12 cellular contexts compared by ENCODE assay signal in genomic region chr14:80584638-80585505, GRCh38.
A peak's percentile ranks its signal among the peaks of the same experiment; 100 is the strongest.
DNase-seq lines count a peak whose midpoint lies in the region; ATAC-seq, FAIRE-seq and TF ChIP-seq lines count a peak whose summit lies in the region.
"Had no signal": no experiment of that assay in that cellular context is flagged by ENCODE, and none has a peak within 500 bp of the region (broad histone marks: within the 10 kb centered on the region; RNA-seq: fewer than 3 reads in every experiment).

No MANE protein-coding gene starts in this region.

- intact Hi-C loops in MCF 10A (cut with micrococcal nuclease) (loop anchor here (5.0 to 10.0 kb wide), 3 partner anchors 203 to 1570 kb away; no protein-coding TSS in a partner anchor), breast epithelium (cut with DNase I; ENCODE audit: low total_unique reads) (no loop called here), endothelial cell of umbilical vein (cut with micrococcal nuclease) (loop anchor here (1.0 to 10.0 kb wide), 4 partner anchors 373 to 1650 kb away; partner anchors contain the start of gene DIO2)

- H3K27me3 ChIP-seq in breast epithelium: no peaks in the 10 kb centered on the region
- H3K27me3 ChIP-seq in endothelial cell of umbilical vein (ENCODE audit: control insufficient read depth in 2 of 2, insufficient read depth in 2 of 2, low read length in 2 of 2): no peaks in the 10 kb centered on the region

- H3K9me3 ChIP-seq in breast epithelium: no peaks in the 10 kb centered on the region
- H3K9me3 ChIP-seq in endothelial cell of umbilical vein (replicated peaks; ENCODE audit: control insufficient read depth, insufficient read depth, low read length): no peaks in the 10 kb centered on the region

- FAIRE-seq in endothelial cell of umbilical vein (lab: Jason Lieb, UNC) (no peak), urothelium cell line (lab: Jason Lieb, UNC) (no peak)
- FAIRE-seq: G401.6 had no signal

- no peaks in the 10 kb centered on the region for H3K36me3 Mint-ChIP-seq in MCF 10A (ENCODE audit: insufficient read depth, unreplicated experiment)

- dilution Hi-C loops in endothelial cell of umbilical vein (cut with MboI; ENCODE audit: extremely low pct_ligation_motif_present, low sequenced_read_pairs): no loop called here

- H3K36me3 ChIP-seq in breast epithelium (no peaks in the 10 kb centered on the region), endothelial cell of umbilical vein (ENCODE audit: control insufficient read depth in 2 of 2, extremely low read depth in 1 of 2, insufficient read depth in 2 of 2, low read length in 2 of 2) (no peaks in the 10 kb centered on the region)

- CTCF ChIA-PET in MCF 10A (lab: Yijun Ruan, JAX) (interaction anchor here (1.2 to 3.3 kb wide), 3 partner anchors 203 to 529 kb away, joined by 3 to 45 read pairs (median 28); no protein-coding TSS in a partner anchor), endothelial cell of umbilical vein (lab: Charles Lee) (interaction anchor here (1.3 to 5.7 kb wide), 5 partner anchors 85 to 529 kb away, joined by 3 to 65 read pairs (median 15); no protein-coding TSS in a partner anchor)

- H3K27ac Mint-ChIP-seq in MCF 10A (ENCODE audit: low read depth, unreplicated experiment): peak overlapping the region; percentile 97

- no peak overlapping the region for H3K4me3 Mint-ChIP-seq in MCF 10A (ENCODE audit: unreplicated experiment)

- H4K20me1 ChIP-seq in endothelial cell of umbilical vein (replicated peaks; ENCODE audit: control insufficient read depth, extremely low read depth, insufficient read depth, low read length): no peaks in the 10 kb centered on the region

- peak overlapping the region; percentile 13 for H3K4me2 ChIP-seq in endothelial cell of umbilical vein (ENCODE audit: insufficient read depth, low read length)

- BruUV-seq in MCF 10A (replicated peaks; lab: Mats Ljungman, UMichigan): no TSS peak
- no TSS peak for BruUV-seq in endothelial cell of umbilical vein (replicated peaks; lab: Mats Ljungman, UMichigan)

- no peaks in the 10 kb centered on the region for H3K27me3 Mint-ChIP-seq in MCF 10A (ENCODE audit: insufficient read depth, unreplicated experiment)

- TF ChIP-seq POLR2A in breast epithelium (IDR thresholded peaks at IDR 0.05) (no peak), endothelial cell of umbilical vein (IDR thresholded peaks at IDR 0.05; ENCODE audit: low read depth, low read length) (no peak)

- peak; percentile 71 for DNase-seq in MCF 10A (ENCODE audit: unreplicated experiment)
- DNase-seq in breast epithelium (ENCODE audit: low spot score in 2 of 2): no peak
- peak; percentile 79 for DNase-seq in NCI-H748 treated with DMSO at 0.1 percent for 48 hours (lab: John Stamatoyannopoulos, UW)
- peak; percentile 49 for DNase-seq in endothelial cell of umbilical vein (ENCODE audit: low read depth, low spot score)
- peak; percentile 36 for DNase-seq in urothelium cell line (ENCODE audit: low spot score)
- DNase-seq in HCEC 1CT: no peak
- no peak for DNase-seq in anterior cingulate cortex (lab: John Stamatoyannopoulos, UW)
- DNase-seq: effector CD8-positive, alpha-beta T cell; Karpas-422; NCI-H524 had no signal

- TF ChIP-seq CTCF in MCF 10A (IDR thresholded peaks at IDR 0.05; ENCODE audit: unreplicated experiment) (no peak), breast epithelium (IDR thresholded peaks at IDR 0.05) (no peak), endothelial cell of umbilical vein (IDR thresholded peaks at IDR 0.05; ENCODE audit: extremely low read depth in 1 of 2, insufficient read depth in 1 of 2, low read depth in 1 of 2, low read length in 2 of 2) (no peak)

- H3K79me2 ChIP-seq in endothelial cell of umbilical vein (ENCODE audit: control insufficient read depth, insufficient read depth, low read length): no peaks in the 10 kb centered on the region

- H3K9me1 ChIP-seq in endothelial cell of umbilical vein (replicated peaks; ENCODE audit: control insufficient read depth, extremely low read depth, insufficient read depth, low read length): no peaks in the 10 kb centered on the region

- POLR2A ChIA-PET in MCF 10A (lab: Yijun Ruan, JAX): interaction anchor here (0.6 to 2.9 kb wide), 6 partner anchors 197 to 1090 kb away, joined by 3 to 10 read pairs (median 3); no protein-coding TSS in a partner anchor
- POLR2A ChIA-PET in endothelial cell of umbilical vein (lab: Charles Lee): no interaction called here

- H2AFZ ChIP-seq in endothelial cell of umbilical vein (ENCODE audit: low read depth, low read length): no peak overlapping the region

- H3K27ac ChIP-seq in breast epithelium (no peak overlapping the region), endothelial cell of umbilical vein (ENCODE audit: insufficient read depth, low read depth, low read length) (no peak overlapping the region)

- H3K9ac ChIP-seq in endothelial cell of umbilical vein (replicated peaks; ENCODE audit: extremely low read depth, insufficient read depth, low read length): no peak overlapping the region

- H3K4me1 Mint-ChIP-seq in MCF 10A (ENCODE audit: insufficient read depth, unreplicated experiment): peaks cover 46% of the 10 kb centered on the region

- H3K4me3 ChIP-seq in breast epithelium (no peak overlapping the region), endothelial cell of umbilical vein (replicated peaks in 1 of 3; ENCODE audit: insufficient read depth in 1 of 3, low read depth in 1 of 3, low read length in 3 of 3) (no peak overlapping the region)

- H3K9me3 Mint-ChIP-seq in MCF 10A (ENCODE audit: unreplicated experiment): peaks cover 7% of the 10 kb centered on the region

- H3K4me1 ChIP-seq in breast epithelium (no peaks in the 10 kb centered on the region), endothelial cell of umbilical vein (ENCODE audit: control insufficient read depth, extremely low read depth, insufficient read depth, low read length) (peaks cover 7% of the 10 kb centered on the region)

- no peak for ATAC-seq in HG03039 (IDR thresholded peaks at IDR 0.05; ENCODE audit: unreplicated experiment)

TF ChIP-seq in endothelial cell of umbilical vein, 7 proteins besides CTCF, POLR2A, EP300 and RAD21:
- TF ChIP-seq JUN (IDR thresholded peaks at IDR 0.05; ENCODE audit: borderline replicate concordance, insufficient read depth, insufficient read length, low read depth) (peak; percentile 21), EZH2 (IDR thresholded peaks at IDR 0.05; ENCODE audit: borderline replicate concordance, low read depth, low read length, severe bottlenecking) (no peak)

Comparison
In these comparisons a context has a peak if more than half of its experiments do, and no peak if none do; other contexts are left out.
1. DNase-seq: peak in MCF 10A (single experiment), NCI-H748 treated with DMSO at 0.1 percent for 48 hours (single experiment), endothelial cell of umbilical vein (single experiment) and urothelium cell line (single experiment); none in breast epithelium (0 of 2), HCEC 1CT (single experiment) and anterior cingulate cortex (0 of 58).